Comparison of ENCODE assay signal across 27 cellular contexts in genomic region chr6:146258206-146258605, GRCh38.
"Had no signal": no experiment of that assay in that cellular context is flagged by ENCODE, and none has a peak within 500 bp of the region (broad histone marks: within the 10 kb centered on the region; RNA-seq: fewer than 3 reads in every experiment).

No MANE protein-coding gene starts in this region.

- DNase-seq: activated CD4-positive, alpha-beta memory T cell treated with anti-CD3 and anti-CD28 coated beads, Interleukin-2, amount 10 ng/mL, durations not matched to agents 7 days and 5 days; activated CD4-positive, alpha-beta T cell treated with anti-CD3 and anti-CD28 coated beads, Interleukin-2, amount 10 ng/mL, durations not matched to agents 24 days and 14 days; activated CD4-positive, CD25-positive, alpha-beta regulatory T cell treated with anti-CD3 and anti-CD28 coated beads, Interleukin-2, amount 50 U/mL, for 72 hours; activated gamma-delta T cell treated with Interleukin-2 at 50 U/mL for 16 hours; activated naive CD4-positive, alpha-beta T cell treated with anti-CD3 and anti-CD28 coated beads, Interleukin-2, amount 50 U/mL, for 16 hours; activated T-cell treated with anti-CD3 and anti-CD28 coated beads, Interleukin-2, amount 50 U/mL, for 4 hours; amygdala; cortex of kidney; effector memory CD8-positive, alpha-beta T cell; erythroblast; foreskin keratinocyte; heart left ventricle; left ventricle myocardium inferior; nephron progenitor cell; psoas muscle; sigmoid colon; small intestine; stimulated activated CD4-positive, alpha-beta T cell treated with anti-CD3 and anti-CD28 coated beads, Interleukin-4, amount 100 ng/mL, for 24 hours; stomach; SW 1271; T-helper 9 cell; thyroid gland; upper lobe of left lung had no signal

- H3K4me3 ChIP-seq: heart left ventricle, left ventricle myocardium inferior, lung, psoas muscle, sigmoid colon, stomach, thyroid gland, upper lobe of left lung, vagina had no signal

- ATAC-seq: activated T-cell treated with anti-CD3 and anti-CD28 coated beads, Interleukin-2, amount 50 U/mL, for 4 hours; activated T-helper 17 cell treated with anti-CD3 and anti-CD28 coated beads, Interleukin-2, amount 50 U/mL, for 72 hours; effector memory CD8-positive, alpha-beta T cell; foreskin keratinocyte; heart left ventricle; psoas muscle; stimulated activated effector memory CD8-positive, alpha-beta T cell treated with anti-CD3 and anti-CD28 coated beads, Interleukin-12 subunit alpha, Interleukin-12 subunit beta, amount 100 ng/mL, for 72 hours had no signal
